In genomic region chr9:71895122-71895521, GRCh38 we compare ENCODE assay signal across 10 cellular contexts. TPM values are rescaled to one million over a fixed set of nuclear protein-coding genes. Genes with fewer than 3 reads are reported as not detected.
DNase-seq lines count a peak whose midpoint lies in the region; ATAC-seq, FAIRE-seq and TF ChIP-seq lines count a peak whose summit lies in the region.
"Had no signal": no experiment of that assay in that cellular context is flagged by ENCODE, and none has a peak within 500 bp of the region (broad histone marks: within the 10 kb centered on the region; RNA-seq: fewer than 3 reads in every experiment).

No MANE protein-coding gene starts in this region.

- no peak for TF ChIP-seq CTCF in K562 (IDR thresholded peaks at IDR 0.05 in 2 of 3, conservative IDR thresholded peaks at IDR 0.05 in 1 of 3; ENCODE audit: insufficient read depth in 2 of 3, low read depth in 1 of 3, low read length in 3 of 3)
- no peak for TF ChIP-seq CTCF in GM10248 (IDR thresholded peaks at IDR 0.05; ENCODE audit: control extremely low read depth, extremely low read depth, low read depth, missing control alignments)

- 0 out of 20 replicates have a peak overlapping the region, but pooled peaks of 1 of the 10 experiments have one; percentile 1 for H3K4me3 ChIP-seq in BLaER1 treated with 17β-estradiol and CSF1 and Interleukin-3, amounts not matched to agents 10 nM and 100 nM
- H3K4me3 ChIP-seq in K562: no peak overlapping the region
- H3K4me3 ChIP-seq: smooth muscle cell had no signal

- in situ Hi-C loops in K562 (cut with MboI): no loop called here

- peaks cover 0 to 57% (median 24%) of the 10 kb centered on the region in 11 experiments; a peak in 16 of 22 replicates for H3K36me3 ChIP-seq in BLaER1 treated with 17β-estradiol and CSF1 and Interleukin-3, amounts not matched to agents 10 nM and 100 nM
- H3K36me3 ChIP-seq in K562 (ENCODE audit: control insufficient read depth, insufficient read depth, low read length): no peaks in the 10 kb centered on the region

- peak overlapping the region; percentile 80 to 99 (median 92) for H3K4me2 ChIP-seq in BLaER1 treated with 17β-estradiol and CSF1 and Interleukin-3, amounts not matched to agents 10 nM and 100 nM
- no peak overlapping the region for H3K4me2 ChIP-seq in K562 (ENCODE audit: insufficient read depth, low read length)
- H3K4me2 ChIP-seq: smooth muscle cell had no signal

- H3K9me1 ChIP-seq in K562 (ENCODE audit: control insufficient read depth, insufficient read depth, low read length): no peaks in the 10 kb centered on the region

- H3K27ac ChIP-seq in BLaER1 treated with 17β-estradiol and CSF1 and Interleukin-3, amounts not matched to agents 10 nM and 100 nM: peak overlapping the region in 9 of 11 experiments; percentile 27 to 99 (median 96); a peak in 17 of 22 replicates
- H3K27ac ChIP-seq in K562 (ENCODE audit: extremely low read depth, low read depth, low read length): no peak overlapping the region

- POLR2A ChIA-PET in K562 (lab: Yijun Ruan, JAX): interaction anchor here (1.6 kb wide), 1 partner anchor 8 kb away, joined by 6 read pairs; no protein-coding TSS in a partner anchor
- POLR2A ChIA-PET in GM10248 (lab: Yijun Ruan, JAX): interaction anchor here (1.2 to 1.8 kb wide), 2 partner anchors 16 kb away, joined by 5 to 7 read pairs; partner anchors contain the start of genes ABHD17B and C9orf85

- no peak for TF ChIP-seq EP300 in K562 (IDR thresholded peaks at IDR 0.05; ENCODE audit: low read length)

- TF ChIP-seq POLR2A in K562 (conservative IDR thresholded peaks at IDR 0.05): no peak

- intact Hi-C loops in K562 (cut with micrococcal nuclease): no loop called here

- TF ChIP-seq RAD21 in K562 (CRISPR knock-in tag; conservative IDR thresholded peaks at IDR 0.05 in 1 of 2, IDR thresholded peaks at IDR 0.05 in 1 of 2): no peak

- no peaks in the 10 kb centered on the region for H3K27me3 ChIP-seq in BLaER1 treated with 17β-estradiol and CSF1 and Interleukin-3, amounts not matched to agents 10 nM and 100 nM
- H3K27me3 ChIP-seq in K562 (ENCODE audit: control insufficient read depth in 2 of 2, insufficient read depth in 2 of 2, low read length in 2 of 2): no peaks in the 10 kb centered on the region

- CTCF ChIA-PET in K562 (lab: Yijun Ruan, JAX; ENCODE audit: low intra/inter-chr PET ratio) (no interaction called here), GM10248 (lab: Yijun Ruan, JAX) (interaction anchor here (1.5 kb wide), 1 partner anchor 11 kb away, joined by 5 read pairs; no protein-coding TSS in a partner anchor)

- no TSS peak for BruUV-seq in K562 (replicated peaks; lab: Mats Ljungman, UMichigan)

- peaks cover 0 to 36% (median 20%) of the 10 kb centered on the region in 11 experiments; a peak in 16 of 22 replicates for H3K9me3 ChIP-seq in BLaER1 treated with 17β-estradiol and CSF1 and Interleukin-3, amounts not matched to agents 10 nM and 100 nM (replicated peaks in 1 of 11)
- H3K9me3 ChIP-seq in K562 (replicated peaks; ENCODE audit: control insufficient read depth, insufficient read depth, low read depth, low read length): no peaks in the 10 kb centered on the region

- no peak overlapping the region for H2AFZ ChIP-seq in K562 (ENCODE audit: low read depth, low read length)

- no peak for FAIRE-seq in K562 (lab: Jason Lieb, UNC)

- H3K9ac ChIP-seq in BLaER1 treated with 17β-estradiol and CSF1 and Interleukin-3, amounts not matched to agents 10 nM and 100 nM: peak overlapping the region in 2 of 11 experiments; percentile 8 to 90; a peak in 3 of 22 replicates
- no peak overlapping the region; a peak in 1 of 4 replicates for H3K9ac ChIP-seq in K562 (ENCODE audit: insufficient read depth in 1 of 2, low read depth in 2 of 2, low read length in 2 of 2)

- DNase-seq in KG1 (lab: John Stamatoyannopoulos, UW) (peak; percentile 39), K562 (ENCODE audit: extremely low read depth in 1 of 4, low spot score in 3 of 4) (no peak), NCI-H1105 (lab: John Stamatoyannopoulos, UW) (no peak), SK-N-DZ (ENCODE audit: low spot score) (no peak), GM10248 (ENCODE audit: extremely low spot score) (no peak)
- no peak for DNase-seq in effector CD4-positive, alpha-beta T cell
- DNase-seq: left ventricle myocardium superior had no signal

- H4K20me1 ChIP-seq in BLaER1 treated with 17β-estradiol and CSF1 and Interleukin-3, amounts not matched to agents 10 nM and 100 nM: peaks cover 0 to 76% (median 14%) of the 10 kb centered on the region in 11 experiments; a peak in 11 of 22 replicates
- H4K20me1 ChIP-seq in K562 (replicated peaks; ENCODE audit: control insufficient read depth, insufficient read depth, low read length): no peaks in the 10 kb centered on the region

- peaks cover 67% of the 10 kb centered on the region for H3K79me2 ChIP-seq in K562 (ENCODE audit: control insufficient read depth, insufficient read depth, low read length)

- ATAC-seq in GM21381 (IDR thresholded peaks at IDR 0.05; ENCODE audit: unreplicated experiment) (peak; percentile 50), K562 (peak; percentile 64)
- ATAC-seq: left ventricle myocardium superior had no signal

- H3K4me1 ChIP-seq in BLaER1 treated with 17β-estradiol and CSF1 and Interleukin-3, amounts not matched to agents 10 nM and 100 nM: peaks cover 64 to 90% (median 82%) of the 10 kb centered on the region in 10 experiments
- no peaks in the 10 kb centered on the region; a peak in 2 of 5 replicates for H3K4me1 ChIP-seq in K562 (replicated peaks in 1 of 2; ENCODE audit: control insufficient read depth in 2 of 2, insufficient read depth in 2 of 2, low read length in 2 of 2)

TF ChIP-seq in K562, 482 proteins besides CTCF, POLR2A, EP300 and RAD21:
- TF ChIP-seq CEBPB (tag; IDR thresholded peaks at IDR 0.05) (peak; percentile 50; the same call in 1 of the 2 replicates), NFE2 (IDR thresholded peaks at IDR 0.05; ENCODE audit: low read depth) (no peak), HNRNPUL1 (IDR thresholded peaks at IDR 0.05; ENCODE audit: low read length) (no peak), SUPT5H (IDR thresholded peaks at IDR 0.05) (no peak), HMBOX1 (IDR thresholded peaks at IDR 0.05) (peak; percentile 72)

RNA-seq across cellular contexts. Expression of gene ABHD17B, which starts 15.9 kb away (rescaled TPM):
- 9.9 and 14.4 TPM in 2 replicates for total RNA-seq in K562 (2011; cell fraction: chromatin; rRNA removed; ENCODE audit: low replicate concordance)
- total RNA-seq in K562 (2011; cell fraction: nucleolus; rRNA removed): 4.2 and 5.1 TPM in 2 replicates
- 6.3 and 9.3 TPM in 2 replicates for total RNA-seq in K562 (2011; cell fraction: nucleoplasm; rRNA removed)
- total RNA-seq in K562 (2014; rRNA removed): 7.6 and 10.1 TPM in 2 replicates
- 13.4 and 13.9 TPM in 2 replicates for total RNA-seq in K562 (2014; rRNA removed; fragmentation: Illumina TruSeq; extraction: Trizol)
- total RNA-seq in K562 (2015; rRNA removed; fragmentation: Illumina TruSeq; extraction: Trizol): 13.2 and 13.5 TPM in 2 replicates
- total RNA-seq in K562 (2021): 11.9 and 14.2 TPM in 2 replicates
- polyA plus RNA-seq in K562 (2011; rRNA removed): 12.1 and 12.8 TPM in 2 replicates
- polyA plus RNA-seq in K562 (2011; cell fraction: cytosol; rRNA removed): 6.6 and 10.2 TPM in 2 replicates
- polyA plus RNA-seq in K562 (2011; cell fraction: nucleus; rRNA removed): 3.5 and 5.6 TPM in 2 replicates
- 6.1 and 7.0 TPM in 2 replicates for polyA plus RNA-seq in K562 (2012)
- polyA plus RNA-seq in K562 (2014; fragmentation: Illumina TruSeq; extraction: Trizol): 7.8 and 8.6 TPM in 2 replicates
- 1 to 10 TPM; 1.9 to 3.3 TPM for polyA plus RNA-seq in K562 (2014; fragmentation: Nextera tagmentation; extraction: Ambion mirVana)
- 8.8 and 10.4 TPM in 2 replicates for polyA plus RNA-seq in K562 (2014; rRNA removed)
- polyA minus RNA-seq in K562 (2011; rRNA and poly(A)+ RNA removed): 31.1 and 36.0 TPM in 2 replicates
- 8.7 and 10.4 TPM in 2 replicates for polyA minus RNA-seq in K562 (2011; cell fraction: cytosol; rRNA and poly(A)+ RNA removed)
- 5.1 and 7.8 TPM in 2 replicates for polyA minus RNA-seq in K562 (2011; cell fraction: nucleus; rRNA and poly(A)+ RNA removed)
- 41.3 and 50.2 TPM in 2 replicates for polyA plus RNA-seq in SK-N-DZ (2014; cell fraction: cytosol; rRNA removed)
- 15.6 and 19.0 TPM in 2 replicates for polyA plus RNA-seq in SK-N-DZ (2014; cell fraction: nucleus; rRNA removed)

RNA-seq across cellular contexts. Expression of gene C9orf85, which starts 16.3 kb away (rescaled TPM):
- total RNA-seq in K562 (2011; cell fraction: chromatin; rRNA removed; ENCODE audit: low replicate concordance): 4.8 and 9.7 TPM in 2 replicates
- total RNA-seq in K562 (2011; cell fraction: nucleolus; rRNA removed): 2.9 and 4.0 TPM in 2 replicates
- 5.4 and 8.1 TPM in 2 replicates for total RNA-seq in K562 (2011; cell fraction: nucleoplasm; rRNA removed)
- total RNA-seq in K562 (2014; rRNA removed): 6.9 and 11.8 TPM in 2 replicates
- 14.5 and 16.2 TPM in 2 replicates for total RNA-seq in K562 (2014; rRNA removed; fragmentation: Illumina TruSeq; extraction: Trizol)
- 15.8 and 15.9 TPM in 2 replicates for total RNA-seq in K562 (2015; rRNA removed; fragmentation: Illumina TruSeq; extraction: Trizol)
- total RNA-seq in K562 (2021): 6.7 TPM in 2 replicates
- 8.0 and 9.5 TPM in 2 replicates for polyA plus RNA-seq in K562 (2011; rRNA removed)
- polyA plus RNA-seq in K562 (2011; cell fraction: cytosol; rRNA removed): 4.1 and 8.2 TPM in 2 replicates
- polyA plus RNA-seq in K562 (2011; cell fraction: nucleus; rRNA removed): 1.6 and 2.3 TPM in 2 replicates
- 10.0 and 10.5 TPM in 2 replicates for polyA plus RNA-seq in K562 (2012)
- polyA plus RNA-seq in K562 (2014; fragmentation: Illumina TruSeq; extraction: Trizol): 12.7 and 17.6 TPM in 2 replicates
- 10 to 100 TPM; 11.9 to 14.6 TPM for polyA plus RNA-seq in K562 (2014; fragmentation: Nextera tagmentation; extraction: Ambion mirVana)
- 13.0 and 15.1 TPM in 2 replicates for polyA plus RNA-seq in K562 (2014; rRNA removed)
- polyA minus RNA-seq in K562 (2011; rRNA and poly(A)+ RNA removed): 4.1 and 6.7 TPM in 2 replicates
- 3.6 and 7.0 TPM in 2 replicates for polyA minus RNA-seq in K562 (2011; cell fraction: cytosol; rRNA and poly(A)+ RNA removed)
- polyA minus RNA-seq in K562 (2011; cell fraction: nucleus; rRNA and poly(A)+ RNA removed): 3.1 and 4.9 TPM in 2 replicates
- 16.2 and 24.1 TPM in 2 replicates for polyA plus RNA-seq in SK-N-DZ (2014; cell fraction: cytosol; rRNA removed)
- 5.5 and 6.1 TPM in 2 replicates for polyA plus RNA-seq in SK-N-DZ (2014; cell fraction: nucleus; rRNA removed)
